In genomic region chr21:34844924-34845238, GRCh38 we compare ENCODE assay signal across 7 cellular contexts.
A peak's percentile ranks its signal among the peaks of the same experiment; 100 is the strongest.
DNase-seq lines count a peak whose midpoint lies in the region; TF ChIP-seq lines count a peak whose summit lies in the region.

No MANE protein-coding gene starts in this region.

- no peak overlapping the region for H3K4me3 Mint-ChIP-seq in type B pancreatic cell

- no peak for TF ChIP-seq RAD21 in Ishikawa (IDR thresholded peaks at IDR 0.05; ENCODE audit: low read depth)

- peak; percentile 62; the same call in 1 of the 2 replicates for TF ChIP-seq EP300 in Ishikawa (IDR thresholded peaks at IDR 0.05; ENCODE audit: borderline replicate concordance)

- no peaks in the 10 kb centered on the region for H3K9me3 Mint-ChIP-seq in type B pancreatic cell

- peaks cover 0 to 6% (median 0%) of the 10 kb centered on the region in 3 donors for H3K36me3 ChIP-seq in skeletal muscle tissue (ENCODE audit: control insufficient read depth in 3 of 3, insufficient read depth in 3 of 3, low read length in 3 of 3)

- H3K27me3 Mint-ChIP-seq in type B pancreatic cell: peaks cover 9% of the 10 kb centered on the region

- H3K4me3 ChIP-seq in coronary artery (no peak overlapping the region), skeletal muscle tissue (ENCODE audit: low read length in 3 of 3) (peak overlapping the region in 1 of 3 donors; percentile 16)

- peaks cover 5% of the 10 kb centered on the region for H3K36me3 Mint-ChIP-seq in type B pancreatic cell

- no peaks in the 10 kb centered on the region for H3K27me3 ChIP-seq in skeletal muscle tissue (ENCODE audit: control insufficient read depth in 3 of 3, insufficient read depth in 3 of 3, low read length in 3 of 3)

- H3K9ac ChIP-seq in skeletal muscle tissue (ENCODE audit: low read depth in 1 of 3, low read length in 3 of 3): peak overlapping the region in 1 of 3 donors; percentile 76

- no peak overlapping the region for H3K27ac Mint-ChIP-seq in type B pancreatic cell

- no peaks in the 10 kb centered on the region for H3K9me3 ChIP-seq in skeletal muscle tissue (ENCODE audit: control insufficient read depth in 3 of 3, low read length in 3 of 3)

- H3K4me1 ChIP-seq in skeletal muscle tissue (ENCODE audit: control insufficient read depth in 3 of 3, insufficient read depth in 3 of 3, low read length in 3 of 3): peaks cover 40 to 56% (median 55%) of the 10 kb centered on the region in 3 donors

- TF ChIP-seq CTCF in coronary artery (IDR thresholded peaks at IDR 0.05) (no peak), type B pancreatic cell (conservative IDR thresholded peaks at IDR 0.05) (no peak)

- H3K4me1 Mint-ChIP-seq in type B pancreatic cell (ENCODE audit: unreplicated experiment): peaks cover 37% of the 10 kb centered on the region

- H3K27ac ChIP-seq in coronary artery: peak overlapping the region; percentile 58 to 80
- H3K27ac ChIP-seq in skeletal muscle tissue (ENCODE audit: low read depth, low read length): peak overlapping the region; percentile 94

- DNase-seq in NCI-H345 treated with DMSO at 0.1 percent for 48 hours (lab: John Stamatoyannopoulos, UW; ENCODE audit: unreplicated experiment) (peak; percentile 57), coronary artery (ENCODE audit: low spot score) (no peak), SHP77 treated with DMSO at 0.1 percent for 48 hours (lab: John Stamatoyannopoulos, UW) (no peak), NCI-H226 (no peak), type B pancreatic cell (ENCODE audit: extremely low spot score, unreplicated experiment) (no peak)

TF ChIP-seq in Ishikawa, 13 proteins besides CTCF, POLR2A, EP300 and RAD21:
- TF ChIP-seq ZBTB7A (IDR thresholded peaks at IDR 0.05; ENCODE audit: low read depth): no peak
- TF ChIP-seq TCF12 (IDR thresholded peaks at IDR 0.05; ENCODE audit: low read depth): peak; percentile 84
- TF ChIP-seq TEAD4 (IDR thresholded peaks at IDR 0.05): peak; percentile 78
- peak; percentile 87 for TF ChIP-seq NFIC (IDR thresholded peaks at IDR 0.05)
- TF ChIP-seq FOXM1 (IDR thresholded peaks at IDR 0.05; ENCODE audit: borderline replicate concordance, low read depth): no peak
- TF ChIP-seq MAX (IDR thresholded peaks at IDR 0.05): peak; percentile 75
- TF ChIP-seq, protein P1, sequence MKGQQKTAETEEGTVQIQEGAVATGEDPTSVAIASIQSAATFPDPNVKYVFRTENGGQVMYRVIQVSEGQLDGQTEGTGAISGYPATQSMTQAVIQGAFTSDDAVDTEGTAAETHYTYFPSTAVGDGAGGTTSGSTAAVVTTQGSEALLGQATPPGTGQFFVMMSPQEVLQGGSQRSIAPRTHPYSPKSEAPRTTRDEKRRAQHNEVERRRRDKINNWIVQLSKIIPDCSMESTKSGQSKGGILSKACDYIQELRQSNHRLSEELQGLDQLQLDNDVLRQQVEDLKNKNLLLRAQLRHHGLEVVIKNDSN (IDR thresholded peaks at IDR 0.05): peak; percentile 57
